Comparison of ENCODE assay signal across 31 cellular contexts in the genomic region with DNA sequence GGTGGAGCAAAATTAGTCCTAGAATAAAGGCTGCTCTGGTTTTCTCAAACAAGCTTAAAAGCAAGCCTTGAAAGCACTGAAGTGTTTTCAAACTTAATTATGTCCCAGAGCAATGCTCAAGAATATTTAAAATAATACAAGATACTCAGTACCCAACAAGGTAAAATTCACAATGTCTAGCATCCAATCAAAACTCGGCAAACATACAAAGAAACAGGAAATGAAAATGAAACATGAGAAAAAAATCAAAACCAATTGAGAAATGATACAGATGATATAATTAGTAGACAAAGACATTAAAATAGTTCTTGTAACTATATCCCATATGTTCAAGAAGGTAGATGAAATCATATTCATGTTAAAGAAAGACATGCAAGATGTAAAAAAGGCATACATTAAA.
"Had no signal": no experiment of that assay in that cellular context is flagged by ENCODE, and none has a peak within 500 bp of the region (broad histone marks: within the 10 kb centered on the region; RNA-seq: fewer than 3 reads in every experiment).

No MANE protein-coding gene starts in this region.

- H3K9me3 ChIP-seq: adrenal gland, body of pancreas, breast epithelium, SJCRH30 had no signal

- H3K4me1 ChIP-seq: adrenal gland, body of pancreas, breast epithelium, SJCRH30 had no signal

- H3K27ac ChIP-seq: adrenal gland, body of pancreas, breast epithelium, SJCRH30, SK-N-MC had no signal

- H3K36me3 Mint-ChIP-seq: activated CD4-positive, alpha-beta memory T cell treated with anti-CD3 and anti-CD28 coated beads for 36 hours; activated naive CD4-positive, alpha-beta T cell treated with anti-CD3 and anti-CD28 coated beads, Interleukin-2, amount 50 U/mL, for 72 hours had no signal

- H3K27ac Mint-ChIP-seq: activated CD4-positive, alpha-beta memory T cell treated with anti-CD3 and anti-CD28 coated beads for 36 hours; activated naive CD4-positive, alpha-beta T cell treated with anti-CD3 and anti-CD28 coated beads for 36 hours; activated naive CD4-positive, alpha-beta T cell treated with anti-CD3 and anti-CD28 coated beads, Interleukin-2, amount 50 U/mL, for 72 hours; activated T-helper 1 cell treated with anti-CD3 and anti-CD28 coated beads, Interleukin-12 subunit alpha, Interleukin-12 subunit beta, Interleukin-2, Interleukin-4 antibody, amounts not matched to agents 30 ng/mL and 10 ng/mL and 1 ng/mL, durations not matched to agents 14 hours and 24 hours and 36 hours; T-helper 1 cell treated with Interleukin-12 subunit alpha and Interleukin-12 subunit beta and Interleukin-4 antibody, amounts not matched to agents 30 μg/mL and 1 μg/mL, for 36 hours; T-helper 2 cell treated with Interferon-gamma antibody and Interleukin-4, amounts not matched to agents 5 μg/mL and 100 μg/mL, for 36 hours had no signal

- H3K4me3 ChIP-seq: adrenal gland, body of pancreas, breast epithelium, SJCRH30, SK-N-MC had no signal

- H3K36me3 ChIP-seq: adrenal gland, breast epithelium, SJCRH30 had no signal

- H3K27me3 ChIP-seq: adrenal gland, body of pancreas, breast epithelium, SJCRH30 had no signal

- DNase-seq: activated CD4-positive, alpha-beta memory T cell treated with anti-CD3 and anti-CD28 coated beads for 36 hours; activated CD4-positive, alpha-beta T cell treated with anti-CD3 and anti-CD28 coated beads, Interleukin-2, amount 50 U/mL, for 1 hour; activated CD8-positive, alpha-beta memory T cell treated with anti-CD3 and anti-CD28 coated beads, Interleukin-2, amount 50 U/mL, for 4 hours; activated gamma-delta T cell treated with Interleukin-2 at 50 U/mL for 16 hours; activated naive CD4-positive, alpha-beta T cell treated with anti-CD3 and anti-CD28 coated beads for 36 hours; activated T-cell treated with anti-CD3 and anti-CD28 coated beads for 4 hours; activated T-cell treated with anti-CD3 and anti-CD28 coated beads, Interleukin-2, amount 50 U/mL, for 4 hours; adrenal gland; body of pancreas; KG1; MM.1S; MV-4-11; NCI-H1092 treated with DMSO at 0.1 percent for 48 hours; NCI-H1417 treated with DMSO at 0.1 percent for 48 hours; NCI-H187 treated with DMSO at 0.1 percent for 48 hours; NCI-H2081; NCI-H2171; NCI-H510A; NCI-H526; NCI-H748 treated with DMSO at 0.1 percent for 48 hours; NK-92 treated with Interleukin-12 subunit alpha and Interleukin-12 subunit beta, amount 100 ng/mL, for 24 hours; SHP77; SJCRH30 had no signal

- H3K9me3 Mint-ChIP-seq: T-helper 1 cell treated with Interleukin-12 subunit alpha and Interleukin-12 subunit beta and Interleukin-4 antibody, amounts not matched to agents 30 μg/mL and 1 μg/mL, for 36 hours; T-helper 2 cell treated with Interferon-gamma antibody and Interleukin-4, amounts not matched to agents 5 μg/mL and 100 μg/mL, for 36 hours had no signal

- FAIRE-seq: astrocyte, TTC549 had no signal

- H3K4me3 Mint-ChIP-seq: activated CD4-positive, alpha-beta memory T cell treated with anti-CD3 and anti-CD28 coated beads for 36 hours; activated naive CD4-positive, alpha-beta T cell treated with anti-CD3 and anti-CD28 coated beads for 36 hours; activated T-cell treated with anti-CD3 and anti-CD28 coated beads, Interleukin-2, amount 50 U/mL, for 4 hours; activated T-helper 1 cell treated with anti-CD3 and anti-CD28 coated beads, Interleukin-12 subunit alpha, Interleukin-12 subunit beta, Interleukin-2, Interleukin-4 antibody, amounts not matched to agents 30 ng/mL and 10 ng/mL and 1 ng/mL, durations not matched to agents 14 hours and 24 hours and 36 hours; T-helper 1 cell treated with Interleukin-12 subunit alpha and Interleukin-12 subunit beta and Interleukin-4 antibody, amounts not matched to agents 30 μg/mL and 1 μg/mL, for 36 hours; T-helper 2 cell treated with Interferon-gamma antibody and Interleukin-4, amounts not matched to agents 5 μg/mL and 100 μg/mL, for 36 hours had no signal
